Comparison of ENCODE assay signal across 19 cellular contexts in the genomic region with DNA sequence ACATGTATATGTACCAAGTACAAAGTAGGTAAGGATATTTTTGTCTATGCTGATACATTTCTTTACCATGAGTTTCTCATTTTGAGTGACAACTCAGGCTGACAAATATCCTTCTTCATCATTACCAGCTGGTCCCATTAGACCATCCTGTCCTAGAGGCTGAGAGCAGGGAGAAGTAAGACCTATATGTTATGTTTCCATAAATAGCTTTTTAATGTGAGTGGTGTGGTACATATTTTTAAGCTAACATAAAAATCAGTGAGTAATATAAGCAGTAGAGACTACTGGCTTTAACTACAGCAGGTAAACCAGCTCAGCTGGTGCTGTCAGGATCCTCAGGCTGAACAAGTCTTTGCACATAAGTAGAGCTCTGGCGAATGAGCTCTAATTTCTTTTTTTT.
DNase-seq lines count a peak whose midpoint lies in the region; ATAC-seq and TF ChIP-seq lines count a peak whose summit lies in the region.
"Had no signal": no experiment of that assay in that cellular context is flagged by ENCODE, and none has a peak within 500 bp of the region (broad histone marks: within the 10 kb centered on the region; RNA-seq: fewer than 3 reads in every experiment).

No MANE protein-coding gene starts in this region.

- no peaks in the 10 kb centered on the region for H3K36me3 Mint-ChIP-seq in CD8-positive, alpha-beta T cell
- H3K36me3 Mint-ChIP-seq in CD4-positive, alpha-beta T cell (ENCODE audit: low read depth), result no peaks in the 10 kb centered on the region
- H3K36me3 Mint-ChIP-seq: CD4-positive, CD25-positive, alpha-beta regulatory T cell had no signal

- no peak overlapping the region for H2AFZ ChIP-seq in osteoblast (ENCODE audit: low read length)

- no peaks in the 10 kb centered on the region for H3K36me3 ChIP-seq in osteoblast (ENCODE audit: insufficient read depth, low read length)
- H3K36me3 ChIP-seq in CD8-positive, alpha-beta T cell (ENCODE audit: insufficient read depth, low read length), result no peaks in the 10 kb centered on the region
- H3K36me3 ChIP-seq: Peyer's patch had no signal

- no peak overlapping the region for H3K4me3 ChIP-seq in epithelial cell of esophagus (ENCODE audit: low read length)
- H3K4me3 ChIP-seq in osteoblast (ENCODE audit: insufficient read depth, low read length), result no peak overlapping the region
- H3K4me3 ChIP-seq in CD8-positive, alpha-beta T cell (ENCODE audit: low read depth, low read length), result no peak overlapping the region
- H3K4me3 ChIP-seq: GM12878, Peyer's patch had no signal

- TF ChIP-seq CTCF in epithelial cell of esophagus (IDR thresholded peaks at IDR 0.05; ENCODE audit: insufficient read depth, low read depth, low read length, missing control alignments) (no peak), osteoblast (IDR thresholded peaks at IDR 0.05; ENCODE audit: extremely low read depth, low read depth, low read length) (no peak)
- TF ChIP-seq CTCF in CD8-positive, alpha-beta T cell (IDR thresholded peaks at IDR 0.05), result no peak
- TF ChIP-seq CTCF in CD4-positive, alpha-beta T cell (IDR thresholded peaks at IDR 0.05), result no peak

- DNase-seq in HPDE6-E6E7 (ENCODE audit: extremely low spot score) (peak; percentile 5), epithelial cell of esophagus (ENCODE audit: low read depth) (peak; percentile 81), osteoblast (ENCODE audit: insufficient read length, low spot score, missing footprints) (peak; percentile 14)
- no peak for DNase-seq in CD8-positive, alpha-beta T cell
- DNase-seq in CD4-positive, alpha-beta T cell, result no peak
- DNase-seq: ACHN; Calu3; CD4-positive, CD25-positive, alpha-beta regulatory T cell; DMS79; KBM-7; NCI-H1436; NCI-H2029; NCI-H774; Peyer's patch; SHP77 treated with DMSO at 0.1 percent for 48 hours had no signal

- POLR2A ChIA-PET in CD8-positive, alpha-beta T cell (lab: Charles Lee), result no interaction called here
- POLR2A ChIA-PET in CD4-positive, alpha-beta T cell (lab: Charles Lee), result no interaction called here

- no peak overlapping the region for H3K4me2 ChIP-seq in osteoblast (ENCODE audit: insufficient read depth, low read length)

- H3K9me3 ChIP-seq in osteoblast (ENCODE audit: low read depth, low read length), result no peaks in the 10 kb centered on the region
- no peaks in the 10 kb centered on the region for H3K9me3 ChIP-seq in CD8-positive, alpha-beta T cell (ENCODE audit: low read length)
- no peaks in the 10 kb centered on the region for H3K9me3 ChIP-seq in CD4-positive, alpha-beta T cell (ENCODE audit: control insufficient read depth, low read length)
- H3K9me3 ChIP-seq: Peyer's patch had no signal

- intact Hi-C loops in CD8-positive, alpha-beta T cell (cut with DNase I, micrococcal nuclease), result no loop called here
- intact Hi-C loops in CD4-positive, alpha-beta T cell (cut with DNase I, micrococcal nuclease), result no loop called here

- CTCF ChIA-PET in CD8-positive, alpha-beta T cell (lab: Charles Lee), result interaction anchor here (0.6 kb wide), 1 partner anchor 219 kb away, joined by 3 read pairs; no protein-coding TSS in a partner anchor
- CTCF ChIA-PET in CD4-positive, alpha-beta T cell (lab: Charles Lee), result no interaction called here

- H3K27me3 ChIP-seq in osteoblast (ENCODE audit: insufficient read depth, low read length), result no peaks in the 10 kb centered on the region
- H3K27me3 ChIP-seq in CD8-positive, alpha-beta T cell (ENCODE audit: insufficient read depth, low read length), result no peaks in the 10 kb centered on the region
- no peaks in the 10 kb centered on the region for H3K27me3 ChIP-seq in CD4-positive, alpha-beta T cell (ENCODE audit: control insufficient read depth, insufficient read depth, low read length)
- H3K27me3 ChIP-seq: Peyer's patch had no signal

- no peaks in the 10 kb centered on the region for H3K9me3 Mint-ChIP-seq in CD8-positive, alpha-beta T cell
- H3K9me3 Mint-ChIP-seq in CD4-positive, alpha-beta T cell, result no peaks in the 10 kb centered on the region
- H3K9me3 Mint-ChIP-seq: T-helper 1 cell treated with Interleukin-12 subunit alpha and Interleukin-12 subunit beta and Interleukin-4 antibody, amounts not matched to agents 30 μg/mL and 1 μg/mL, for 36 hours had no signal

- H3K79me2 ChIP-seq in osteoblast (ENCODE audit: insufficient read depth, low read length), result no peaks in the 10 kb centered on the region

- H3K27me3 Mint-ChIP-seq in CD8-positive, alpha-beta T cell (ENCODE audit: low read depth), result peaks cover 8% of the 10 kb centered on the region
- H3K27me3 Mint-ChIP-seq in CD4-positive, alpha-beta T cell, result peaks cover 10% of the 10 kb centered on the region

- no peaks in the 10 kb centered on the region for H3K4me1 Mint-ChIP-seq in CD8-positive, alpha-beta T cell (ENCODE audit: low read depth)
- H3K4me1 Mint-ChIP-seq in CD4-positive, alpha-beta T cell (ENCODE audit: low read depth), result no peaks in the 10 kb centered on the region
- H3K4me1 Mint-ChIP-seq: CD4-positive, CD25-positive, alpha-beta regulatory T cell had no signal

- H3K27ac ChIP-seq in osteoblast (ENCODE audit: low read depth, low read length), result no peak overlapping the region
- no peak overlapping the region for H3K27ac ChIP-seq in CD8-positive, alpha-beta T cell (ENCODE audit: low read depth, low read length)
- H3K27ac ChIP-seq in CD4-positive, alpha-beta T cell (ENCODE audit: low read depth, low read length), result no peak overlapping the region
- H3K27ac ChIP-seq: Peyer's patch had no signal

- no peaks in the 10 kb centered on the region for H3K4me1 ChIP-seq in osteoblast (ENCODE audit: insufficient read depth, low read length)
- no peaks in the 10 kb centered on the region for H3K4me1 ChIP-seq in CD8-positive, alpha-beta T cell (ENCODE audit: insufficient read depth, low read length)
- H3K4me1 ChIP-seq: Peyer's patch had no signal

- no peak overlapping the region for H3K27ac Mint-ChIP-seq in CD8-positive, alpha-beta T cell
- H3K27ac Mint-ChIP-seq in CD4-positive, alpha-beta T cell, result no peak overlapping the region
- H3K27ac Mint-ChIP-seq: CD4-positive, CD25-positive, alpha-beta regulatory T cell; T-helper 1 cell treated with Interleukin-12 subunit alpha and Interleukin-12 subunit beta and Interleukin-4 antibody, amounts not matched to agents 30 μg/mL and 1 μg/mL, for 36 hours had no signal

- no peak overlapping the region for H3K4me3 Mint-ChIP-seq in CD8-positive, alpha-beta T cell
- H3K4me3 Mint-ChIP-seq in CD4-positive, alpha-beta T cell, result no peak overlapping the region
- H3K4me3 Mint-ChIP-seq: CD4-positive, CD25-positive, alpha-beta regulatory T cell; T-helper 1 cell treated with Interleukin-12 subunit alpha and Interleukin-12 subunit beta and Interleukin-4 antibody, amounts not matched to agents 30 μg/mL and 1 μg/mL, for 36 hours had no signal

- ATAC-seq in GM18519 (IDR thresholded peaks at IDR 0.05; ENCODE audit: low FRiP score, unreplicated experiment) (peak; percentile 50), GM18858 (IDR thresholded peaks at IDR 0.05; ENCODE audit: unreplicated experiment) (no peak)
- ATAC-seq in CD8-positive, alpha-beta T cell, result no peak
- ATAC-seq in CD4-positive, alpha-beta T cell (ENCODE audit: poor library complexity), result no peak
- ATAC-seq: GM12878 had no signal

- no peaks in the 10 kb centered on the region for H4K20me1 ChIP-seq in osteoblast (ENCODE audit: insufficient read depth, low read length)

Comparison
In these comparisons a context has a peak if more than half of its experiments do, and no peak if none do; other contexts are left out.
1. DNase-seq: peak in HPDE6-E6E7 (single experiment), epithelial cell of esophagus (single experiment) and osteoblast (single experiment); none in CD8-positive, alpha-beta T cell (0 of 7) and CD4-positive, alpha-beta T cell (0 of 10).